ENCODE assay signal across 8 cellular contexts in genomic region chr16:27238016-27238587, GRCh38. TPM values are rescaled to one million over a fixed set of nuclear protein-coding genes. Genes with fewer than 3 reads are reported as not detected.
A peak's percentile ranks its signal among the peaks of the same experiment; 100 is the strongest.
DNase-seq lines count a peak whose midpoint lies in the region; ATAC-seq and TF ChIP-seq lines count a peak whose summit lies in the region.

No MANE protein-coding gene starts in this region.

- peaks cover 0 to 17% (median 12%) of the 10 kb centered on the region in 4 donors for H3K36me3 ChIP-seq in stomach

- H3K4me3 ChIP-seq in stomach: no peak overlapping the region

- H3K9me3 ChIP-seq in stomach: no peaks in the 10 kb centered on the region

- intact Hi-C loops in stomach (cut with DNase I; ENCODE audit: low total_unique reads): no loop called here

- no peak for TF ChIP-seq CTCF in stomach (IDR thresholded peaks at IDR 0.05)

- H3K27me3 Mint-ChIP-seq in activated CD8-positive, alpha-beta T cell treated with anti-CD3 and anti-CD28 coated beads, Interleukin-2, amount 10 ng/mL, durations not matched to agents 7 days and 5 days (ENCODE audit: low read depth): no peaks in the 10 kb centered on the region

- DNase-seq in activated CD8-positive, alpha-beta T cell treated with anti-CD3 and anti-CD28 coated beads, Interleukin-2, amount 10 ng/mL, durations not matched to agents 7 days and 5 days: no peak
- peak; percentile 42 for DNase-seq in islet precursor cell
- DNase-seq in stomach: peak; percentile 44
- DNase-seq in NCI-H1092 (lab: John Stamatoyannopoulos, UW): no peak
- no peak for DNase-seq in cerebellum (ENCODE audit: low spot score)
- no peak for DNase-seq in NCI-H128 (lab: John Stamatoyannopoulos, UW; ENCODE audit: unreplicated experiment)

- H3K27me3 ChIP-seq in stomach: no peaks in the 10 kb centered on the region

- TF ChIP-seq EP300 in stomach (IDR thresholded peaks at IDR 0.05): no peak

- CTCF ChIA-PET in activated CD8-positive, alpha-beta T cell treated with anti-CD3 and anti-CD28 coated beads, Interleukin-2, amount 10 ng/mL, durations not matched to agents 7 days and 5 days (lab: Charles Lee): interaction anchor here (1.2 to 9.5 kb wide), 7 partner anchors 11 to 213 kb away, joined by 5 to 153 read pairs (median 37); no protein-coding TSS in a partner anchor

- H3K4me1 ChIP-seq in stomach: peaks cover 30 to 79% (median 62%) of the 10 kb centered on the region in 4 donors

- peak overlapping the region; percentile 99 for H3K27ac Mint-ChIP-seq in activated CD8-positive, alpha-beta T cell treated with anti-CD3 and anti-CD28 coated beads, Interleukin-2, amount 10 ng/mL, durations not matched to agents 7 days and 5 days

- WGBS in stomach, 5 donors: 59 to 74% (median 68%) methylated on average over 16 of the region's 16 CpGs

- ATAC-seq in GM18909 (IDR thresholded peaks at IDR 0.05; ENCODE audit: poor library complexity, unreplicated experiment): peak; percentile 20
- ATAC-seq in HG03135 (IDR thresholded peaks at IDR 0.05; ENCODE audit: unreplicated experiment): peak; percentile 12
- peak; percentile 3 for ATAC-seq in activated CD8-positive, alpha-beta T cell treated with anti-CD3 and anti-CD28 coated beads, Interleukin-2, amount 10 ng/mL, durations not matched to agents 7 days and 5 days

- POLR2A ChIA-PET in activated CD8-positive, alpha-beta T cell treated with anti-CD3 and anti-CD28 coated beads, Interleukin-2, amount 10 ng/mL, durations not matched to agents 7 days and 5 days (lab: Charles Lee): interaction anchor here (0.6 to 12.2 kb wide), 12 partner anchors 10 to 209 kb away, joined by 3 to 222 read pairs (median 6); partner anchors contain the start of genes IL21R, IL4R and NSMCE1

- TF ChIP-seq POLR2A in stomach (IDR thresholded peaks at IDR 0.05): no peak

- H3K27ac ChIP-seq in stomach: peak overlapping the region; percentile 50 to 86 (median 81)

- H3K4me1 Mint-ChIP-seq in activated CD8-positive, alpha-beta T cell treated with anti-CD3 and anti-CD28 coated beads, Interleukin-2, amount 10 ng/mL, durations not matched to agents 7 days and 5 days (ENCODE audit: low read depth): peaks cover 97% of the 10 kb centered on the region

- H3K36me3 Mint-ChIP-seq in activated CD8-positive, alpha-beta T cell treated with anti-CD3 and anti-CD28 coated beads, Interleukin-2, amount 10 ng/mL, durations not matched to agents 7 days and 5 days (ENCODE audit: low read depth): peaks cover 42% of the 10 kb centered on the region

- H3K9me3 Mint-ChIP-seq in activated CD8-positive, alpha-beta T cell treated with anti-CD3 and anti-CD28 coated beads, Interleukin-2, amount 10 ng/mL, durations not matched to agents 7 days and 5 days (ENCODE audit: insufficient read depth): no peaks in the 10 kb centered on the region

- H3K4me3 Mint-ChIP-seq in activated CD8-positive, alpha-beta T cell treated with anti-CD3 and anti-CD28 coated beads, Interleukin-2, amount 10 ng/mL, durations not matched to agents 7 days and 5 days: peak overlapping the region; percentile 71

RNA-seq across cellular contexts. Expression of gene NSMCE1, which starts 30.5 kb away (rescaled TPM):
- total RNA-seq in activated CD8-positive, alpha-beta T cell treated with anti-CD3 and anti-CD28 coated beads, Interleukin-2, amount 10 ng/mL, durations not matched to agents 7 days and 5 days: 10 to 100 TPM; 87.3 to 94.9 TPM
- total RNA-seq in stomach (100 to 1,000 TPM in 1 of 5 donors, 10 to 100 TPM in 3, 1 to 10 TPM in 1; 9.3 to 120 (median 24.1) TPM), cerebellum (27.0 TPM)
- 10 to 100 TPM; 53.5 to 67.0 (median 66.0) TPM for polyA plus RNA-seq in stomach

RNA-seq across cellular contexts. Expression of gene KDM8, which starts 34.8 kb away (rescaled TPM):
- 10 to 100 TPM; 14.7 to 15.0 TPM for total RNA-seq in activated CD8-positive, alpha-beta T cell treated with anti-CD3 and anti-CD28 coated beads, Interleukin-2, amount 10 ng/mL, durations not matched to agents 7 days and 5 days
- total RNA-seq in stomach: 10 to 100 TPM in 1 of 5 donors, 1 to 10 TPM in 4; 1.4 to 58.3 (median 3.1) TPM
- polyA plus RNA-seq in stomach: 1 to 10 TPM; 2.7 to 3.5 (median 2.7) TPM
- total RNA-seq in cerebellum: 2.9 TPM

Comparison
In these comparisons a context has a peak if more than half of its experiments do, and no peak if none do; other contexts are left out.
1. DNase-seq: peak in islet precursor cell (single experiment) and stomach (single experiment); none in activated CD8-positive, alpha-beta T cell treated with anti-CD3 and anti-CD28 coated beads, Interleukin-2, amount 10 ng/mL, durations not matched to agents 7 days and 5 days (single experiment), NCI-H1092 (single experiment), cerebellum (single experiment) and NCI-H128 (single experiment).
2. Peak in every context shown above with its lines, with median percentiles within 50 percentile points of each other: ATAC-seq.